In the genomic region with DNA sequence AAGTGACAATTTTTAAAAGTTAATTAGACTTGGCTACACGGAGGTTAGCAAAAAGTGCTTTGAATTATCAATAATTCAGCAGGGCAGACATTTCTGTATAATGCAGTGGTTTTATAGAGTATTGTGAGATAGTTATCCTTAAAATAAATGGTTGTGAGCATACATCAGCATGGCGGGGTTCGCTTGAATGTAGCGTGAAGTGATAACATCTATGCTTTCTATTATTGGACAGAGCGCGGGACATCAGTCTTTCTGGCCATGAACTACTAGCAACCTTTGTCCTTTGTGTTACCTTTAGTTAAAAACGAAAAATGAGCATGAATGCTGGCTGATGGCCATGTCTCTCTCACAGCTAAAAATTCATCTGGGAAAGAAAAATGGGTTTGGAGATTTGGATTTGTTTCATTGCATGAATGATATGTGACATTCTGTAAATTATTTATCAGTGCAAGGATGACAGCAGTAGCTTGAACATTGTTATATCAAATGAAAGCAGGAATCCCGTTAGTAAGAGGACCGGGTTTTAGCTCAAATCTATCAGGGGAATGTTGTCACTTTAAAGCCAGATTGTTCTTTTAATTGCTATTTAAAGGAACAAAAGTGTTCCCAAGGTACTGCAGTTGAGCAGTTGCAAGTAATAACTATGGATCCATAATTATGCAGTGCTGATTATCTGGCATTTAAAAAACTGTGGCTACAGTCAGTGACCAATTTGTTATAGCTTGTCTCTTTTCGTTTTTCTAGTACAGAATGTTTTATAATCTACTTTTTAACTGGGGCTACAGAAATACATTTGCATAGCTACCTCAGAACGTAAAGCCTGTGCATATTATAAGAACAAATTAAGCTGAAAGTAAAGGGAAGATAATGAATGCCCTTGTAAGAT, we compare ENCODE assay signal across 22 cellular contexts.
A peak's percentile ranks its signal among the peaks of the same experiment; 100 is the strongest.
DNase-seq lines count a peak whose midpoint lies in the region; ATAC-seq and TF ChIP-seq lines count a peak whose summit lies in the region.
"Had no signal": no experiment of that assay in that cellular context is flagged by ENCODE, and none has a peak within 500 bp of the region (broad histone marks: within the 10 kb centered on the region; RNA-seq: fewer than 3 reads in every experiment).

No MANE protein-coding gene starts in this region.

- peak; percentile 24 for DNase-seq in G401 (ENCODE audit: low spot score)
- peak; percentile 42 for DNase-seq in SK-N-SH
- DNase-seq in endodermal cell, result no peak
- DNase-seq in A172 (ENCODE audit: low spot score), result no peak
- no peak for DNase-seq in NCI-H1417 (lab: John Stamatoyannopoulos, UW)
- DNase-seq: activated CD4-positive, alpha-beta memory T cell treated with anti-CD3 and anti-CD28 coated beads for 36 hours; activated T-cell treated with anti-CD3 and anti-CD28 coated beads for 4 hours; CD8-positive, alpha-beta memory T cell; cortex of kidney; left ventricle myocardium inferior; NCI-H1105; NCI-H526 treated with DMSO at 0.1 percent for 48 hours; occipital lobe; SIG-M5; T-helper 2 cell; testis had no signal

- H3K4me1 Mint-ChIP-seq in endodermal cell (peaks cover 22% of the 10 kb centered on the region), nephron (peaks cover 45% of the 10 kb centered on the region)

- H3K4me3 ChIP-seq in SK-N-SH (ENCODE audit: low read depth in 2 of 2, low read length in 1 of 2), result peak overlapping the region; percentile 12 to 14; a peak in 2 of 4 replicates
- no peak overlapping the region for H3K4me3 ChIP-seq in endodermal cell (ENCODE audit: low read length)
- H3K4me3 ChIP-seq: ascending aorta, left ventricle myocardium inferior, right atrium auricular region, testis had no signal

- H3K27ac Mint-ChIP-seq in endodermal cell, result no peak overlapping the region
- H3K27ac Mint-ChIP-seq in nephron, result peak overlapping the region; percentile 72 to 89 (median 81)
- H3K27ac Mint-ChIP-seq: activated CD4-positive, alpha-beta memory T cell treated with anti-CD3 and anti-CD28 coated beads for 36 hours had no signal

- H3K27ac ChIP-seq in SK-N-SH (ENCODE audit: low read depth in 2 of 2, low read length in 1 of 2) (peak overlapping the region; percentile 9 to 68; a peak in 3 of 4 replicates), endodermal cell (ENCODE audit: low read depth, low read length) (peak overlapping the region; percentile 9)
- H3K27ac ChIP-seq: ascending aorta, epithelial cell of prostate, left ventricle myocardium inferior, right atrium auricular region, testis, VCaP had no signal

- H3K4me2 ChIP-seq in SK-N-SH, result peak overlapping the region; percentile 18; the same call in 1 of the 2 replicates

- WGBS in SK-N-SH (ENCODE audit: low lambda C conversion rate), result 48% methylated on average over 11 of the region's 11 CpGs
- WGBS in endodermal cell (ENCODE audit: insufficient coverage in 1 of 2, insufficient read length in 1 of 2), 2 experiments, result 90 to 91% methylated on average over 7 to 11 of the region's 11 CpGs

- POLR2A ChIA-PET in SK-N-SH (lab: Yijun Ruan, JAX), result interaction anchor here (0.6 kb wide), 1 partner anchor 12 kb away, joined by 3 read pairs; no protein-coding TSS in a partner anchor

- H3K4me3 Mint-ChIP-seq in endodermal cell (no peak overlapping the region), nephron (peak overlapping the region; percentile 14 to 28 (median 14))
- H3K4me3 Mint-ChIP-seq: activated CD4-positive, alpha-beta memory T cell treated with anti-CD3 and anti-CD28 coated beads for 36 hours; CD8-positive, alpha-beta memory T cell had no signal

- in situ Hi-C loops in G401 (cut with HindIII; ENCODE audit: low sequenced_read_pairs), result no loop called here

- H3K36me3 Mint-ChIP-seq in endodermal cell (ENCODE audit: low read depth) (no peaks in the 10 kb centered on the region), nephron (ENCODE audit: low read depth) (peaks cover 18% of the 10 kb centered on the region)
- H3K36me3 Mint-ChIP-seq: activated CD4-positive, alpha-beta memory T cell treated with anti-CD3 and anti-CD28 coated beads for 36 hours had no signal

- no peak for ATAC-seq in GM21390 (IDR thresholded peaks at IDR 0.05; ENCODE audit: unreplicated experiment)

- H3K4me1 ChIP-seq in SK-N-SH (ENCODE audit: control insufficient read depth in 1 of 2, insufficient read depth in 2 of 2, low read depth in 1 of 2, low read length in 1 of 2), result peaks cover 14 to 16% of the 10 kb centered on the region in 2 experiments; a peak in 3 of 4 replicates
- H3K4me1 ChIP-seq in endodermal cell (ENCODE audit: control insufficient read depth, insufficient read depth, low read length), result peaks cover 8% of the 10 kb centered on the region
- H3K4me1 ChIP-seq: ascending aorta had no signal

- CTCF ChIA-PET in SK-N-SH (lab: Yijun Ruan, JAX), result interaction anchor here (1.1 to 1.3 kb wide), 2 partner anchors 32 to 62 kb away, joined by 3 read pairs; no protein-coding TSS in a partner anchor

- peak; percentile 13; the same call in 1 of the 2 replicates for TF ChIP-seq RAD21 in SK-N-SH (IDR thresholded peaks at IDR 0.05; ENCODE audit: low read length)

- peak in 1 of 2 experiments; percentile 62; a peak in 2 of 4 replicates for TF ChIP-seq EP300 in SK-N-SH (IDR thresholded peaks at IDR 0.05; ENCODE audit: borderline replicate concordance in 1 of 2, low read depth in 1 of 2, low read length in 1 of 2)

- no peaks in the 10 kb centered on the region for H3K27me3 ChIP-seq in SK-N-SH (ENCODE audit: insufficient read depth)
- no peaks in the 10 kb centered on the region for H3K27me3 ChIP-seq in endodermal cell (ENCODE audit: control insufficient read depth, insufficient read depth, low read length, poor library complexity, severe bottlenecking)
- H3K27me3 ChIP-seq: ascending aorta, right atrium auricular region, testis had no signal

- H3K9ac ChIP-seq in SK-N-SH (no peak overlapping the region), endodermal cell (ENCODE audit: extremely low read depth, low read length, poor library complexity, severe bottlenecking) (no peak overlapping the region)

- TF ChIP-seq CTCF in SK-N-SH (IDR thresholded peaks at IDR 0.05) (no peak), endodermal cell (conservative IDR thresholded peaks at IDR 0.05) (no peak), nephron (IDR thresholded peaks at IDR 0.05; ENCODE audit: unreplicated experiment in 3 of 3) (no peak)

- H3K9me3 Mint-ChIP-seq in endodermal cell (no peaks in the 10 kb centered on the region), nephron (no peaks in the 10 kb centered on the region)
- H3K9me3 Mint-ChIP-seq: activated CD4-positive, alpha-beta memory T cell treated with anti-CD3 and anti-CD28 coated beads for 36 hours; CD8-positive, alpha-beta memory T cell had no signal

- no peaks in the 10 kb centered on the region for H3F3A ChIP-seq in SK-N-SH (replicated peaks; ENCODE audit: insufficient read depth)

- H3K36me3 ChIP-seq in SK-N-SH (replicated peaks in 1 of 2; ENCODE audit: control insufficient read depth in 1 of 2, insufficient read depth in 2 of 2, low read length in 1 of 2) (peaks cover 0 to 6% of the 10 kb centered on the region in 2 experiments), endodermal cell (ENCODE audit: control insufficient read depth, insufficient read depth, low read length) (no peaks in the 10 kb centered on the region)
- H3K36me3 ChIP-seq: ascending aorta, right atrium auricular region had no signal

- H3K9me2 ChIP-seq in SK-N-SH, result no peaks in the 10 kb centered on the region

- H3K79me2 ChIP-seq in SK-N-SH (ENCODE audit: insufficient read depth), result peaks cover 37% of the 10 kb centered on the region; the same call in 1 of the 2 replicates

- H3K27me3 Mint-ChIP-seq in endodermal cell (ENCODE audit: insufficient read depth) (no peaks in the 10 kb centered on the region), nephron (ENCODE audit: low read depth) (no peaks in the 10 kb centered on the region)
- H3K27me3 Mint-ChIP-seq: activated CD4-positive, alpha-beta memory T cell treated with anti-CD3 and anti-CD28 coated beads for 36 hours; CD8-positive, alpha-beta memory T cell had no signal

- peaks cover 15% of the 10 kb centered on the region; the same call in 1 of the 2 replicates for H4K20me1 ChIP-seq in SK-N-SH (ENCODE audit: insufficient read depth)

- no peaks in the 10 kb centered on the region for H3K9me3 ChIP-seq in SK-N-SH
- H3K9me3 ChIP-seq in endodermal cell (ENCODE audit: control insufficient read depth, low read length), result no peaks in the 10 kb centered on the region
- H3K9me3 ChIP-seq: ascending aorta, left ventricle myocardium inferior, right atrium auricular region, testis had no signal

- H2AFZ ChIP-seq in SK-N-SH (ENCODE audit: low read depth), result no peak overlapping the region

TF ChIP-seq in SK-N-SH, 30 proteins besides CTCF, POLR2A, EP300 and RAD21:
- TF ChIP-seq, protein P1, sequence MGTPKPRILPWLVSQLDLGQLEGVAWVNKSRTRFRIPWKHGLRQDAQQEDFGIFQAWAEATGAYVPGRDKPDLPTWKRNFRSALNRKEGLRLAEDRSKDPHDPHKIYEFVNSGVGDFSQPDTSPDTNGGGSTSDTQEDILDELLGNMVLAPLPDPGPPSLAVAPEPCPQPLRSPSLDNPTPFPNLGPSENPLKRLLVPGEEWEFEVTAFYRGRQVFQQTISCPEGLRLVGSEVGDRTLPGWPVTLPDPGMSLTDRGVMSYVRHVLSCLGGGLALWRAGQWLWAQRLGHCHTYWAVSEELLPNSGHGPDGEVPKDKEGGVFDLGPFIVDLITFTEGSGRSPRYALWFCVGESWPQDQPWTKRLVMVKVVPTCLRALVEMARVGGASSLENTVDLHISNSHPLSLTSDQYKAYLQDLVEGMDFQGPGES (IDR thresholded peaks at IDR 0.05; ENCODE audit: low read depth, low read length), result no peak
- TF ChIP-seq GABPA (IDR thresholded peaks at IDR 0.05; ENCODE audit: low read depth) (no peak), RCOR1 (IDR thresholded peaks at IDR 0.05; ENCODE audit: low read length) (no peak), GATA2 (CRISPR knock-in tag; IDR thresholded peaks at IDR 0.05) (peak; percentile 76), JUND (IDR thresholded peaks at IDR 0.05) (no peak), RXRA (IDR thresholded peaks at IDR 0.05; ENCODE audit: borderline replicate concordance, low read depth) (peak; percentile 74), FOXJ3 (CRISPR knock-in tag; IDR thresholded peaks at IDR 0.05) (no peak), MXI1 (IDR thresholded peaks at IDR 0.05; ENCODE audit: low read depth, low read length) (peak; percentile 55; the same call in 1 of the 2 replicates)

Comparison
In these comparisons a context has a peak if more than half of its experiments do, and no peak if none do; other contexts are left out.
1. DNase-seq: peak in G401 (single experiment) and SK-N-SH (single experiment); none in endodermal cell (single experiment), A172 (single experiment) and NCI-H1417 (0 of 3).